ENCODE assay signal across 40 cellular contexts in the genomic region with DNA sequence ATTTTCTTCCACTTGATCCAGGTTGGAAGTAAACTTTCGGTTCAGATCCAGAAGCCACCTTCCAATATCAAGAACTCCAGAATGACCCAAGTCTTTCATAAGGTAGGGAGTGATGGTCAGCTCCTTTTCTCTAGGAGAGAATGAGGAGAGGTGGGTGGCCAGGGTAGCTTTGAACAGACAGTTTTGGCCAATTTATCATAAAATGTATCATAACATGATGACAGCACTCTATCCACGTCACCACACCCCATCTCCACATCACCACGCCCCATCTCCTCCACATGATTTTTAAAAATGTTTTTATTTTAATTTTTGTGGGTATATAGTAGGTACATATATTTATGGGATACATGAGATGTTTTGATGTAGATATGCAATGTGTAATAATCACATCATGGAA. TPM values are rescaled to one million over a fixed set of nuclear protein-coding genes. Genes with fewer than 3 reads are reported as not detected.
"Had no signal": no experiment of that assay in that cellular context is flagged by ENCODE, and none has a peak within 500 bp of the region (broad histone marks: within the 10 kb centered on the region; RNA-seq: fewer than 3 reads in every experiment).

No MANE protein-coding gene starts in this region.

- H3K9me3 ChIP-seq: adrenal gland, ascending aorta, body of pancreas, breast epithelium had no signal

- ATAC-seq: activated naive CD4-positive, alpha-beta T cell treated with anti-CD3 and anti-CD28 coated beads, Interleukin-2, amount 50 U/mL, for 72 hours; activated naive CD8-positive, alpha-beta T cell treated with anti-CD3 and anti-CD28 coated beads, Interleukin-2, amount 50 U/mL, for 24 hours; activated T-cell treated with anti-CD3 and anti-CD28 coated beads, Interleukin-2, amount 50 U/mL, for 4 hours; activated T-cell treated with anti-CD3 and anti-CD28 coated beads, Interleukin-2, amount 50 U/mL, for 72 hours; activated T-helper 17 cell treated with anti-CD3 and anti-CD28 coated beads, Interleukin-2, amount 50 U/mL, for 72 hours; body of pancreas had no signal

- H3K4me3 Mint-ChIP-seq: activated naive CD4-positive, alpha-beta T cell treated with anti-CD3 and anti-CD28 coated beads for 36 hours; activated naive CD4-positive, alpha-beta T cell treated with anti-CD3 and anti-CD28 coated beads, Interleukin-2, amount 10 ng/mL, durations not matched to agents 7 days and 5 days; activated naive CD4-positive, alpha-beta T cell treated with anti-CD3 and anti-CD28 coated beads, Interleukin-2, amount 50 U/mL, for 24 hours; activated naive CD8-positive, alpha-beta T cell; activated naive CD8-positive, alpha-beta T cell treated with anti-CD3 and anti-CD28 coated beads for 36 hours; activated naive CD8-positive, alpha-beta T cell treated with anti-CD3 and anti-CD28 coated beads, Interleukin-2, amount 10 ng/mL, durations not matched to agents 7 days and 5 days; activated naive CD8-positive, alpha-beta T cell treated with anti-CD3 and anti-CD28 coated beads, Interleukin-2, amount 50 U/mL, for 24 hours; activated T-cell treated with anti-CD3 and anti-CD28 coated beads, Interleukin-2, amount 50 U/mL, for 24 hours; activated T-cell treated with anti-CD3 and anti-CD28 coated beads, Interleukin-2, amount 50 U/mL, for 4 hours; activated T-cell treated with anti-CD3 and anti-CD28 coated beads, Interleukin-2, amount 50 U/mL, for 72 hours; activated T-helper 1 cell treated with anti-CD3 and anti-CD28 coated beads, Interleukin-12 subunit alpha, Interleukin-12 subunit beta, Interleukin-2, Interleukin-4 antibody, amounts not matched to agents 30 ng/mL and 10 ng/mL and 1 ng/mL, durations not matched to agents 14 hours and 24 hours and 36 hours; activated T-helper 17 cell treated with anti-CD3 and anti-CD28 coated beads, Interleukin-2, amount 50 U/mL, for 72 hours; brain; central memory CD8-positive, alpha-beta T cell had no signal

- H3K36me3 Mint-ChIP-seq: activated naive CD4-positive, alpha-beta T cell treated with anti-CD3 and anti-CD28 coated beads, Interleukin-2, amount 10 ng/mL, durations not matched to agents 7 days and 5 days; activated naive CD4-positive, alpha-beta T cell treated with anti-CD3 and anti-CD28 coated beads, Interleukin-2, amount 50 U/mL, for 24 hours; activated naive CD4-positive, alpha-beta T cell treated with anti-CD3 and anti-CD28 coated beads, Interleukin-2, amount 50 U/mL, for 72 hours; activated naive CD8-positive, alpha-beta T cell; brain had no signal

- H3K4me1 ChIP-seq: adrenal gland, ascending aorta, body of pancreas, breast epithelium had no signal

- H3K36me3 ChIP-seq: adrenal gland, ascending aorta, brain microvascular endothelial cell, breast epithelium, cardiac muscle cell had no signal

- H3K4me3 ChIP-seq: adrenal gland, ascending aorta, body of pancreas, breast epithelium, cardiac muscle cell had no signal

- H3K27ac Mint-ChIP-seq: activated naive CD4-positive, alpha-beta T cell treated with anti-CD3 and anti-CD28 coated beads for 36 hours; activated naive CD4-positive, alpha-beta T cell treated with anti-CD3 and anti-CD28 coated beads, Interleukin-2, amount 10 ng/mL, durations not matched to agents 7 days and 5 days; activated naive CD4-positive, alpha-beta T cell treated with anti-CD3 and anti-CD28 coated beads, Interleukin-2, amount 50 U/mL, for 24 hours; activated naive CD4-positive, alpha-beta T cell treated with anti-CD3 and anti-CD28 coated beads, Interleukin-2, amount 50 U/mL, for 72 hours; activated naive CD8-positive, alpha-beta T cell; activated naive CD8-positive, alpha-beta T cell treated with anti-CD3 and anti-CD28 coated beads for 36 hours; activated naive CD8-positive, alpha-beta T cell treated with anti-CD3 and anti-CD28 coated beads, Interleukin-2, amount 10 ng/mL, durations not matched to agents 7 days and 5 days; activated naive CD8-positive, alpha-beta T cell treated with anti-CD3 and anti-CD28 coated beads, Interleukin-2, amount 50 U/mL, for 24 hours; activated T-cell treated with anti-CD3 and anti-CD28 coated beads, Interleukin-2, amount 50 U/mL, for 24 hours; activated T-cell treated with anti-CD3 and anti-CD28 coated beads, Interleukin-2, amount 50 U/mL, for 72 hours; activated T-helper 17 cell treated with anti-CD3 and anti-CD28 coated beads, Interleukin-2, amount 50 U/mL, for 72 hours; activated T-helper 2 cell treated with anti-CD3 and anti-CD28 coated beads, Interferon-gamma antibody, Interleukin-2, Interleukin-4, amounts not matched to agents 10 μg/mL and 5 μg/mL and 100 μg/mL, durations not matched to agents 14 hours and 24 hours and 36 hours had no signal

- H3K27me3 ChIP-seq: adrenal gland, ascending aorta, body of pancreas, brain microvascular endothelial cell, breast epithelium, cardiac muscle cell had no signal

- H3K27me3 Mint-ChIP-seq: activated T-cell treated with anti-CD3 and anti-CD28 coated beads, Interleukin-2, amount 50 U/mL, for 24 hours had no signal

- DNase-seq: activated effector memory CD4-positive, alpha-beta T cell treated with anti-CD3 and anti-CD28 coated beads, Interleukin-2, amount 50 U/mL, for 16 hours; activated effector memory CD4-positive, alpha-beta T cell treated with Interleukin-2 at 50 U/mL for 16 hours; activated gamma-delta T cell; activated gamma-delta T cell treated with Interleukin-2 at 50 U/mL for 16 hours; activated naive CD4-positive, alpha-beta T cell; activated naive CD4-positive, alpha-beta T cell treated with anti-CD3 and anti-CD28 coated beads for 36 hours; activated naive CD4-positive, alpha-beta T cell treated with anti-CD3 and anti-CD28 coated beads, Interleukin-2, amount 10 ng/mL, durations not matched to agents 7 days and 5 days; activated naive CD4-positive, alpha-beta T cell treated with anti-CD3 and anti-CD28 coated beads, Interleukin-2, amount 50 U/mL, for 16 hours; activated naive CD4-positive, alpha-beta T cell treated with Interleukin-2 at 50 U/mL for 16 hours; activated naive CD8-positive, alpha-beta T cell treated with anti-CD3 and anti-CD28 coated beads for 36 hours; activated naive CD8-positive, alpha-beta T cell treated with anti-CD3 and anti-CD28 coated beads, Interleukin-2, amount 10 ng/mL, durations not matched to agents 7 days and 5 days; activated naive CD8-positive, alpha-beta T cell treated with anti-CD3 and anti-CD28 coated beads, Interleukin-2, amount 50 U/mL, for 24 hours; activated T-cell treated with anti-CD3 and anti-CD28 coated beads for 4 hours; activated T-cell treated with anti-CD3 and anti-CD28 coated beads, Interleukin-2, amount 50 U/mL, for 1 hour; activated T-cell treated with anti-CD3 and anti-CD28 coated beads, Interleukin-2, amount 50 U/mL, for 24 hours; activated T-cell treated with anti-CD3 and anti-CD28 coated beads, Interleukin-2, amount 50 U/mL, for 4 hours; activated T-cell treated with anti-CD3 and anti-CD28 coated beads, Interleukin-2, amount 50 U/mL, for 48 hours; activated T-cell treated with anti-CD3 and anti-CD28 coated beads, Interleukin-2, amount 50 U/mL, for 72 hours; adrenal gland; amniotic stem cell; amygdala; anterior cingulate cortex; aorta; body of pancreas; brain microvascular endothelial cell; caudate nucleus; central memory CD4-positive, alpha-beta T cell; cerebellar nuclear complex had no signal

- H3K4me1 Mint-ChIP-seq: activated naive CD4-positive, alpha-beta T cell treated with anti-CD3 and anti-CD28 coated beads, Interleukin-2, amount 10 ng/mL, durations not matched to agents 7 days and 5 days; activated naive CD4-positive, alpha-beta T cell treated with anti-CD3 and anti-CD28 coated beads, Interleukin-2, amount 50 U/mL, for 24 hours; activated naive CD8-positive, alpha-beta T cell treated with anti-CD3 and anti-CD28 coated beads for 36 hours; activated naive CD8-positive, alpha-beta T cell treated with anti-CD3 and anti-CD28 coated beads, Interleukin-2, amount 10 ng/mL, durations not matched to agents 7 days and 5 days; activated naive CD8-positive, alpha-beta T cell treated with anti-CD3 and anti-CD28 coated beads, Interleukin-2, amount 50 U/mL, for 24 hours; activated T-helper 17 cell treated with anti-CD3 and anti-CD28 coated beads, Interleukin-2, amount 50 U/mL, for 72 hours; central memory CD8-positive, alpha-beta T cell had no signal

- H3K27ac ChIP-seq: adrenal gland, ascending aorta, body of pancreas, brain microvascular endothelial cell, breast epithelium, cardiac muscle cell had no signal

- H3K9me3 Mint-ChIP-seq: activated naive CD4-positive, alpha-beta T cell treated with anti-CD3 and anti-CD28 coated beads for 36 hours; activated naive CD4-positive, alpha-beta T cell treated with anti-CD3 and anti-CD28 coated beads, Interleukin-2, amount 50 U/mL, for 24 hours; activated naive CD4-positive, alpha-beta T cell treated with anti-CD3 and anti-CD28 coated beads, Interleukin-2, amount 50 U/mL, for 72 hours; activated naive CD8-positive, alpha-beta T cell treated with anti-CD3 and anti-CD28 coated beads for 36 hours; activated naive CD8-positive, alpha-beta T cell treated with anti-CD3 and anti-CD28 coated beads, Interleukin-2, amount 10 ng/mL, durations not matched to agents 7 days and 5 days; activated naive CD8-positive, alpha-beta T cell treated with anti-CD3 and anti-CD28 coated beads, Interleukin-2, amount 50 U/mL, for 24 hours; activated T-cell treated with anti-CD3 and anti-CD28 coated beads, Interleukin-2, amount 50 U/mL, for 24 hours; activated T-cell treated with anti-CD3 and anti-CD28 coated beads, Interleukin-2, amount 50 U/mL, for 4 hours; activated T-cell treated with anti-CD3 and anti-CD28 coated beads, Interleukin-2, amount 50 U/mL, for 72 hours; activated T-helper 1 cell treated with anti-CD3 and anti-CD28 coated beads, Interleukin-12 subunit alpha, Interleukin-12 subunit beta, Interleukin-2, Interleukin-4 antibody, amounts not matched to agents 30 ng/mL and 10 ng/mL and 1 ng/mL, durations not matched to agents 14 hours and 24 hours and 36 hours; activated T-helper 17 cell treated with anti-CD3 and anti-CD28 coated beads, Interleukin-2, amount 50 U/mL, for 72 hours; activated T-helper 2 cell treated with anti-CD3 and anti-CD28 coated beads, Interferon-gamma antibody, Interleukin-2, Interleukin-4, amounts not matched to agents 10 μg/mL and 5 μg/mL and 100 μg/mL, durations not matched to agents 14 hours and 24 hours and 36 hours; brain; central memory CD8-positive, alpha-beta T cell had no signal

- FAIRE-seq: astrocyte had no signal

RNA-seq across cellular contexts. Expression of a gene that starts 50.2 kb away (rescaled TPM):
- total RNA-seq: ascending aorta had no signal
